Comparison of ENCODE assay signal across 8 cellular contexts in the genomic region with DNA sequence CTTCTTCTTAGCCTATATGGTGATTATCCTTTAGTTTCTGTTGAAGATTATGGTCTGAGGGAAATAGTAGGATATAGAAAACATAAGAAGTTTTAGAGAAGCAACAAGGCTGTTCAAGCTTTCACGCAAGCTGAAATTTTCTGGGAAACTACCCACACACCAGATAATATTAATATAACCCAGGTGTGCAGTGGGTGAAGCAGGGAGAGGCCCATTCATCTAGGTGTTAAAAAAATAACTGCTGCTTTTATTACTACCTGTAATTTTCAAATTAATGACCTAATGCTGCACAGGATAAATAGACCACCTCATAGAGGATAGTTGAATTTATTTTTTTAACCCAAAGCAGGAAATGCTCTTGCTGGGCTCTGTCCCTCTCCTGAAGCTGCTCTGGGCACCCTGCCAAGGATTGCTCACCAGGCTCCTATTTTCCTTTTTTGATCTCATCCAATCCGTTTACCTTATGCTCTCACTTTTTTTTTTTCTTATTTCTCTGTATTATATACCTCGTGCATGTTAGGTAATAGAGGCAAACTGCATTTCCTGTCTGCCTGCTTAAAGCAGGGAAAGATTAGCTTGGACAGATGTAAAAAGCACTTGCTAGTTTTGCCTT.
DNase-seq lines count a peak whose midpoint lies in the region; ATAC-seq and TF ChIP-seq lines count a peak whose summit lies in the region.

No MANE protein-coding gene starts in this region.

- no peak overlapping the region for H3K9ac ChIP-seq in OCI-LY1 (ENCODE audit: low read length)

- H3K27me3 Mint-ChIP-seq in activated CD8-positive, alpha-beta T cell treated with anti-CD3 and anti-CD28 coated beads for 36 hours, result no peaks in the 10 kb centered on the region
- no peaks in the 10 kb centered on the region for H3K27me3 Mint-ChIP-seq in activated CD8-positive, alpha-beta T cell treated with anti-CD3 and anti-CD28 coated beads, Interleukin-2, amount 10 ng/mL, durations not matched to agents 7 days and 5 days (ENCODE audit: low read depth)

- peak; percentile 35 for DNase-seq in activated CD8-positive, alpha-beta T cell treated with anti-CD3 and anti-CD28 coated beads for 36 hours
- no peak for DNase-seq in activated CD8-positive, alpha-beta T cell treated with anti-CD3 and anti-CD28 coated beads, Interleukin-2, amount 10 ng/mL, durations not matched to agents 7 days and 5 days
- DNase-seq in dermis microvascular lymphatic vessel endothelial cell (ENCODE audit: low read depth in 2 of 2), result peak; percentile 84 to 96
- DNase-seq in pons (ENCODE audit: low spot score), result peak; percentile 28
- DNase-seq in NK-92 (lab: John Stamatoyannopoulos, UW; ENCODE audit: unreplicated experiment), result no peak
- DNase-seq in NOMO-1 treated with DMSO at 0.1 percent for 48 hours (lab: John Stamatoyannopoulos, UW; ENCODE audit: unreplicated experiment), result no peak

- H3K27ac Mint-ChIP-seq in activated CD8-positive, alpha-beta T cell treated with anti-CD3 and anti-CD28 coated beads for 36 hours, result no peak overlapping the region
- H3K27ac Mint-ChIP-seq in activated CD8-positive, alpha-beta T cell treated with anti-CD3 and anti-CD28 coated beads, Interleukin-2, amount 10 ng/mL, durations not matched to agents 7 days and 5 days, result no peak overlapping the region

- peak overlapping the region; percentile 60 for H3K27ac ChIP-seq in OCI-LY1 (ENCODE audit: low read depth, low read length, poor library complexity, severe bottlenecking)

- H3K4me1 Mint-ChIP-seq in activated CD8-positive, alpha-beta T cell treated with anti-CD3 and anti-CD28 coated beads for 36 hours (ENCODE audit: low read depth), result peaks cover 19% of the 10 kb centered on the region
- peaks cover 9% of the 10 kb centered on the region for H3K4me1 Mint-ChIP-seq in activated CD8-positive, alpha-beta T cell treated with anti-CD3 and anti-CD28 coated beads, Interleukin-2, amount 10 ng/mL, durations not matched to agents 7 days and 5 days (ENCODE audit: low read depth)

- H3K4me1 ChIP-seq in OCI-LY1 (ENCODE audit: insufficient read depth, low read length, severe bottlenecking), result peaks cover 42% of the 10 kb centered on the region

- POLR2A ChIA-PET in activated CD8-positive, alpha-beta T cell treated with anti-CD3 and anti-CD28 coated beads for 36 hours (lab: Charles Lee), result no interaction called here
- POLR2A ChIA-PET in activated CD8-positive, alpha-beta T cell treated with anti-CD3 and anti-CD28 coated beads, Interleukin-2, amount 10 ng/mL, durations not matched to agents 7 days and 5 days (lab: Charles Lee), result interaction anchor here (1.0 kb wide), 1 partner anchor 14 kb away, joined by 3 read pairs; no protein-coding TSS in a partner anchor

- H4K20me1 ChIP-seq in OCI-LY1 (ENCODE audit: insufficient read depth, low read length), result no peaks in the 10 kb centered on the region

- intact Hi-C loops in activated CD8-positive, alpha-beta T cell treated with anti-CD3 and anti-CD28 coated beads for 36 hours (cut with micrococcal nuclease), result no loop called here

- no peak overlapping the region for H3K4me3 ChIP-seq in OCI-LY1 (ENCODE audit: low read depth, low read length, poor library complexity, severe bottlenecking)

- peak overlapping the region; percentile 28; the same call in 1 of the 2 replicates for H3K4me2 ChIP-seq in OCI-LY1 (ENCODE audit: low read length)

- H3K36me3 ChIP-seq in OCI-LY1 (ENCODE audit: insufficient read depth, low read length), result no peaks in the 10 kb centered on the region

- H3K36me3 Mint-ChIP-seq in activated CD8-positive, alpha-beta T cell treated with anti-CD3 and anti-CD28 coated beads for 36 hours (ENCODE audit: low read depth), result peaks cover 9% of the 10 kb centered on the region
- no peaks in the 10 kb centered on the region for H3K36me3 Mint-ChIP-seq in activated CD8-positive, alpha-beta T cell treated with anti-CD3 and anti-CD28 coated beads, Interleukin-2, amount 10 ng/mL, durations not matched to agents 7 days and 5 days (ENCODE audit: low read depth)

- no peaks in the 10 kb centered on the region for H3K9me3 ChIP-seq in OCI-LY1 (ENCODE audit: low read length)

- CTCF ChIA-PET in activated CD8-positive, alpha-beta T cell treated with anti-CD3 and anti-CD28 coated beads for 36 hours (lab: Charles Lee), result interaction anchor here (1.3 kb wide), 1 partner anchor 8 kb away, joined by 3 read pairs; no protein-coding TSS in a partner anchor
- CTCF ChIA-PET in activated CD8-positive, alpha-beta T cell treated with anti-CD3 and anti-CD28 coated beads, Interleukin-2, amount 10 ng/mL, durations not matched to agents 7 days and 5 days (lab: Charles Lee), result no interaction called here

- no peak for ATAC-seq in activated CD8-positive, alpha-beta T cell treated with anti-CD3 and anti-CD28 coated beads for 36 hours
- no peak for ATAC-seq in activated CD8-positive, alpha-beta T cell treated with anti-CD3 and anti-CD28 coated beads, Interleukin-2, amount 10 ng/mL, durations not matched to agents 7 days and 5 days
- ATAC-seq in HG03097 (IDR thresholded peaks at IDR 0.05; ENCODE audit: low FRiP score, unreplicated experiment), result no peak

- no peaks in the 10 kb centered on the region for H3K27me3 ChIP-seq in OCI-LY1 (ENCODE audit: insufficient read depth, low read length)

- TF ChIP-seq CTCF in activated CD8-positive, alpha-beta T cell treated with anti-CD3 and anti-CD28 coated beads for 36 hours (IDR thresholded peaks at IDR 0.05), result no peak
- no peak for TF ChIP-seq CTCF in OCI-LY1 (IDR thresholded peaks at IDR 0.05; ENCODE audit: low read length)

- H3K9me2 ChIP-seq in OCI-LY1 (ENCODE audit: low read depth, low read length), result no peaks in the 10 kb centered on the region

- no peak overlapping the region for H2AFZ ChIP-seq in OCI-LY1 (ENCODE audit: low read length)

- no peak overlapping the region for H3K4me3 Mint-ChIP-seq in activated CD8-positive, alpha-beta T cell treated with anti-CD3 and anti-CD28 coated beads for 36 hours
- no peak overlapping the region for H3K4me3 Mint-ChIP-seq in activated CD8-positive, alpha-beta T cell treated with anti-CD3 and anti-CD28 coated beads, Interleukin-2, amount 10 ng/mL, durations not matched to agents 7 days and 5 days

- H3K9me3 Mint-ChIP-seq in activated CD8-positive, alpha-beta T cell treated with anti-CD3 and anti-CD28 coated beads for 36 hours, result no peaks in the 10 kb centered on the region
- H3K9me3 Mint-ChIP-seq in activated CD8-positive, alpha-beta T cell treated with anti-CD3 and anti-CD28 coated beads, Interleukin-2, amount 10 ng/mL, durations not matched to agents 7 days and 5 days (ENCODE audit: insufficient read depth), result no peaks in the 10 kb centered on the region

- H3K79me2 ChIP-seq in OCI-LY1 (ENCODE audit: insufficient read depth, low read length), result no peaks in the 10 kb centered on the region

- H3F3A ChIP-seq in OCI-LY1 (ENCODE audit: insufficient read depth, low read length), result no peaks in the 10 kb centered on the region

Comparison
In these comparisons a context has a peak if more than half of its experiments do, and no peak if none do; other contexts are left out.
1. DNase-seq: peak in activated CD8-positive, alpha-beta T cell treated with anti-CD3 and anti-CD28 coated beads for 36 hours (single experiment), dermis microvascular lymphatic vessel endothelial cell (2 of 2) and pons (single experiment); none in activated CD8-positive, alpha-beta T cell treated with anti-CD3 and anti-CD28 coated beads, Interleukin-2, amount 10 ng/mL, durations not matched to agents 7 days and 5 days (single experiment), NK-92 (single experiment) and NOMO-1 treated with DMSO at 0.1 percent for 48 hours (single experiment).